Comparison of ENCODE assay signal across 15 cellular contexts in the genomic region with DNA sequence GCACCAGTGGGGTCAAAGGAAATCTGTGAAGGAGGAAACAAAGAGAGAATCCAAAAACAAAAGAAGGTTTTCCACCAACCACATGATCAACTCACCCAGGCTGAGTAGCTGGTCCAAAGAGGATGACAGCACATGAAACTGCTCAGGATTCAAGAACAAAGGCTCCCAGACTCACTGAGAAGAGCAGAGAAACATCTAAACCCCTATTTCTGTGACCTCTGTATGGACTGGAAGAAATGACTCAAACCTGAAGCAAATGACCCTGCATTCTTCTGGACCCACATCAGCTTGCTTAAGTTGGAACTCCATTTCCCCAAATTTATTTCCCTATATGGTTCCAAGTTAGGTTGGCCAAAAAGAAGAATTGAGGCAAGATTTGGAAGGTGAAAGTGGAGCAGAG. TPM values are rescaled to one million over a fixed set of nuclear protein-coding genes. Genes with fewer than 3 reads are reported as not detected.
"Had no signal": no experiment of that assay in that cellular context is flagged by ENCODE, and none has a peak within 500 bp of the region (broad histone marks: within the 10 kb centered on the region; RNA-seq: fewer than 3 reads in every experiment).

No MANE protein-coding gene starts in this region.

- H3K4me1 ChIP-seq: neural progenitor cell had no signal

- H3K27ac Mint-ChIP-seq: mesothelial cell of epicardium, neural progenitor cell had no signal

- H3K27me3 ChIP-seq: ovary, thyroid gland, vagina had no signal

- H3K4me1 Mint-ChIP-seq: neural progenitor cell had no signal

- H3K4me3 Mint-ChIP-seq: activated naive CD8-positive, alpha-beta T cell treated with anti-CD3 and anti-CD28 coated beads for 36 hours; mesothelial cell of epicardium; neural progenitor cell had no signal

- H3K36me3 ChIP-seq: gastroesophageal sphincter, neural progenitor cell, ovary, thyroid gland, vagina had no signal

- H3K9me3 ChIP-seq: gastroesophageal sphincter, ovary, thyroid gland, vagina had no signal

- H3K4me3 ChIP-seq: gastroesophageal sphincter, neural progenitor cell, ovary, thyroid gland, vagina had no signal

- H3K9me3 Mint-ChIP-seq: activated naive CD8-positive, alpha-beta T cell treated with anti-CD3 and anti-CD28 coated beads for 36 hours; mesothelial cell of epicardium; neural progenitor cell had no signal

- DNase-seq: activated CD4-positive, alpha-beta T cell treated with anti-CD3 and anti-CD28 coated beads for 1 hour; activated effector memory CD4-positive, alpha-beta T cell treated with Interleukin-2 at 50 U/mL for 16 hours; activated naive CD8-positive, alpha-beta T cell treated with anti-CD3 and anti-CD28 coated beads for 36 hours; activated T-cell treated with anti-CD3 and anti-CD28 coated beads for 4 hours; ovary; stimulated activated CD4-positive, alpha-beta T cell treated with anti-CD3 and anti-CD28 coated beads, Interleukin-15, amount 100 ng/mL, for 24 hours; stimulated activated CD4-positive, alpha-beta T cell treated with anti-CD3 and anti-CD28 coated beads, Interleukin-4, amount 100 ng/mL, for 4 hours; T-helper 9 cell; thyroid gland had no signal

- H3K36me3 Mint-ChIP-seq: activated naive CD8-positive, alpha-beta T cell treated with anti-CD3 and anti-CD28 coated beads for 36 hours; mesothelial cell of epicardium; neural progenitor cell had no signal

- H3K27me3 Mint-ChIP-seq: activated naive CD8-positive, alpha-beta T cell treated with anti-CD3 and anti-CD28 coated beads for 36 hours had no signal

- ATAC-seq: gastroesophageal sphincter had no signal

- H3K27ac ChIP-seq: gastroesophageal sphincter, neural progenitor cell, ovary, thyroid gland, vagina had no signal

RNA-seq across cellular contexts. Expression of a gene that starts 26.3 kb away (rescaled TPM):
- total RNA-seq: myocyte had no signal
- polyA plus RNA-seq: endothelial cell of umbilical vein had no signal
